In the genomic region with DNA sequence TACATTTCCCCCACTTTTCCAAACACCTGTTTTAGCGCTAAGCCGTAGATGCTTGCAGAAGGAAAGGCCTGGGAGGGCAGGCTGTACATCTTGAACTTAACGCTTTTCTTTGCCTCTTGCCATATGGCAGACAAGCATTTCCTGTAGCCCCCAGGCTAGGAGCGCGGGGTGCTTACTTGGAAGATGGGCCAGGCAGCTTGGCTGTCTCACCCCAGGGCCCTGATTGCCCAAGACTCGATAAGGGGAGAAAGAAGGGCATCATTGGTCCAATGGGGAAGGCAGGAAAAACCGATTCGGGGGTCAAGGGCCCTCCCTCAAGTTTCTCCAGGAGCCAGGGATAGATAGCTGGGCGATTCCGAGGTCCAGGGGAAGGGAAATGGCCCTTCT, we compare ENCODE assay signal across 10 cellular contexts. TPM values are rescaled to one million over a fixed set of nuclear protein-coding genes. Genes with fewer than 3 reads are reported as not detected.
DNase-seq lines count a peak whose midpoint lies in the region; ATAC-seq and TF ChIP-seq lines count a peak whose summit lies in the region.
"Had no signal": no experiment of that assay in that cellular context is flagged by ENCODE, and none has a peak within 500 bp of the region (broad histone marks: within the 10 kb centered on the region; RNA-seq: fewer than 3 reads in every experiment).

No MANE protein-coding gene starts in this region.

- ATAC-seq in CD8-positive, alpha-beta T cell: no peak
- ATAC-seq in omental fat pad (ENCODE audit: low FRiP score): no peak
- ATAC-seq in HG02852 (IDR thresholded peaks at IDR 0.05; ENCODE audit: unreplicated experiment): no peak

- H2AFZ ChIP-seq in neuronal stem cell (ENCODE audit: low read length): no peak overlapping the region

- H2BK15ac ChIP-seq in neuronal stem cell (ENCODE audit: low read length): no peak overlapping the region

- POLR2A ChIA-PET in CD8-positive, alpha-beta T cell (lab: Charles Lee): interaction anchor here (1.0 kb wide), 1 partner anchor 14 kb away, joined by 4 read pairs; no protein-coding TSS in a partner anchor

- WGBS in neuronal stem cell (ENCODE audit: extremely low coverage in 2 of 2, insufficient read length in 2 of 2, insufficient replicate concordance in 1 of 2), 2 donors: no CpG with 5 or more reads among the region's 10 CpGs

- H3K9ac ChIP-seq in neuronal stem cell (ENCODE audit: low read depth, low read length, poor library complexity): no peak overlapping the region

- no peak overlapping the region for H3K14ac ChIP-seq in neuronal stem cell (ENCODE audit: low read length)

- intact Hi-C loops in CD8-positive, alpha-beta T cell (cut with DNase I, micrococcal nuclease): loop anchor here in 1 of 2 experiments (2.0 kb wide), 1 partner anchor 16 kb away; a partner anchor contains a TSS

- H3K27ac ChIP-seq in CD8-positive, alpha-beta T cell (ENCODE audit: low read depth, low read length): no peak overlapping the region
- H3K27ac ChIP-seq in neuronal stem cell (replicated peaks; ENCODE audit: low read length): no peak overlapping the region

- no peaks in the 10 kb centered on the region for H3K79me1 ChIP-seq in neuronal stem cell (ENCODE audit: low read depth, low read length)

- H3K18ac ChIP-seq in neuronal stem cell (ENCODE audit: low read length): no peak overlapping the region

- H3K23ac ChIP-seq in neuronal stem cell (ENCODE audit: low read depth, low read length, poor library complexity): no peak overlapping the region

- peaks cover 64% of the 10 kb centered on the region for H3K27me3 ChIP-seq in CD8-positive, alpha-beta T cell (ENCODE audit: insufficient read depth, low read length)
- H3K27me3 ChIP-seq in neuronal stem cell (ENCODE audit: control insufficient read depth in 3 of 3, insufficient read depth in 3 of 3, low read depth in 1 of 3, low read length in 3 of 3): peaks cover 81 to 99% (median 94%) of the 10 kb centered on the region in 3 experiments

- H2AK5ac ChIP-seq in neuronal stem cell (ENCODE audit: low read depth, low read length): no peak overlapping the region

- H3K27me3 Mint-ChIP-seq in CD8-positive, alpha-beta T cell (ENCODE audit: low read depth): peaks cover 62% of the 10 kb centered on the region

- no peak overlapping the region for H4K8ac ChIP-seq in neuronal stem cell (ENCODE audit: low read depth, low read length)

- H3K9me3 Mint-ChIP-seq in CD8-positive, alpha-beta T cell: no peaks in the 10 kb centered on the region

- H2BK5ac ChIP-seq in neuronal stem cell (ENCODE audit: low read length): no peak overlapping the region

- no peaks in the 10 kb centered on the region for H3K36me3 Mint-ChIP-seq in CD8-positive, alpha-beta T cell

- H3K4ac ChIP-seq in neuronal stem cell (ENCODE audit: low read length): no peak overlapping the region

- H2BK12ac ChIP-seq in neuronal stem cell (ENCODE audit: low read length): no peak overlapping the region

- no peak overlapping the region for H3K27ac Mint-ChIP-seq in CD8-positive, alpha-beta T cell

- H3K9me3 ChIP-seq in CD8-positive, alpha-beta T cell (ENCODE audit: low read length): no peaks in the 10 kb centered on the region
- peaks cover 0 to 16% of the 10 kb centered on the region in 2 donors for H3K9me3 ChIP-seq in neuronal stem cell (replicated peaks in 1 of 2; ENCODE audit: control insufficient read depth in 2 of 2, insufficient read depth in 1 of 2, low read depth in 1 of 2, low read length in 2 of 2)

- in situ Hi-C loops in astrocyte of the spinal cord (cut with HindIII; ENCODE audit: low sequenced_read_pairs): loop anchor here (25.0 kb wide), 1 partner anchor 785 kb away; no protein-coding TSS in a partner anchor

- H3K36me3 ChIP-seq in CD8-positive, alpha-beta T cell (ENCODE audit: insufficient read depth, low read length): no peaks in the 10 kb centered on the region
- H3K36me3 ChIP-seq in neuronal stem cell (replicated peaks in 1 of 2; ENCODE audit: control insufficient read depth in 2 of 2, insufficient read depth in 2 of 2, low read length in 2 of 2): no peaks in the 10 kb centered on the region

- H3K4me3 ChIP-seq in CD8-positive, alpha-beta T cell (ENCODE audit: low read depth, low read length): no peak overlapping the region
- H3K4me3 ChIP-seq in astrocyte of the spinal cord (ENCODE audit: low read depth, low read length) (peak overlapping the region; percentile 23), neuronal stem cell (ENCODE audit: low read length in 2 of 2) (no peak overlapping the region)

- peaks cover 34% of the 10 kb centered on the region for H3K4me1 ChIP-seq in CD8-positive, alpha-beta T cell (ENCODE audit: insufficient read depth, low read length)
- no peaks in the 10 kb centered on the region for H3K4me1 ChIP-seq in neuronal stem cell (ENCODE audit: control insufficient read depth in 2 of 2, insufficient read depth in 1 of 2, low read depth in 1 of 2, low read length in 2 of 2)

- DNase-seq in CD8-positive, alpha-beta T cell: peak in 2 of 7 experiments; percentile 8 to 50
- DNase-seq in HK-2 (ENCODE audit: unreplicated experiment) (peak; percentile 53), astrocyte of the spinal cord (ENCODE audit: low read depth, low spot score) (no peak), omental fat pad (ENCODE audit: low spot score) (peak; percentile 16), HuH-7.5 (ENCODE audit: low spot score) (no peak), neuronal stem cell (ENCODE audit: low spot score) (no peak)
- DNase-seq in stimulated activated naive CD4-positive, alpha-beta T cell treated with Interleukin-2 at 50 U/mL for 16 hours (lab: John Stamatoyannopoulos, UW): no peak
- DNase-seq: hypothalamus, NCI-H2029 had no signal

- H3K4me1 Mint-ChIP-seq in CD8-positive, alpha-beta T cell (ENCODE audit: low read depth): peaks cover 31% of the 10 kb centered on the region

- no peak overlapping the region for H3K4me2 ChIP-seq in neuronal stem cell (ENCODE audit: insufficient read depth, low read length, poor library complexity, severe bottlenecking)

- no peak overlapping the region for H2BK120ac ChIP-seq in neuronal stem cell (ENCODE audit: low read depth, low read length)

- no peak overlapping the region for H4K91ac ChIP-seq in neuronal stem cell (ENCODE audit: low read depth, low read length, poor library complexity)

- TF ChIP-seq CTCF in CD8-positive, alpha-beta T cell (IDR thresholded peaks at IDR 0.05): no peak
- TF ChIP-seq CTCF in astrocyte of the spinal cord (IDR thresholded peaks at IDR 0.05; ENCODE audit: low read depth, low read length) (no peak), omental fat pad (IDR thresholded peaks at IDR 0.05) (no peak)

- H3K4me3 Mint-ChIP-seq in CD8-positive, alpha-beta T cell: peak overlapping the region; percentile 47

- CTCF ChIA-PET in CD8-positive, alpha-beta T cell (lab: Charles Lee): interaction anchor here (0.6 to 1.8 kb wide), 6 partner anchors 10 to 801 kb away, joined by 3 to 9 read pairs (median 4); a partner anchor contains a TSS

RNA-seq across cellular contexts. Expression of a gene that starts 1.7 kb away (rescaled TPM):
- not detected for total RNA-seq in CD8-positive, alpha-beta T cell
- total RNA-seq in omental fat pad: 1 to 10 TPM in 2 of 4 donors, under 1 TPM in 2; 0.56 to 1.9 (median 1.2) TPM
- polyA plus RNA-seq in neuronal stem cell (2013, experiment 1 of 2): not detected
- not detected for polyA plus RNA-seq in neuronal stem cell (2013, experiment 2 of 2)

RNA-seq across cellular contexts. Expression of a gene that starts 7.0 kb away (rescaled TPM):
- total RNA-seq in CD8-positive, alpha-beta T cell: not detected
- total RNA-seq in omental fat pad: 1 to 10 TPM in 2 of 4 donors, under 1 TPM in 1, not detected in 1; 0.19 to 2.4 (median 1.0) TPM
- not detected for polyA plus RNA-seq in neuronal stem cell (2013, experiment 1 of 2)
- polyA plus RNA-seq in neuronal stem cell (2013, experiment 2 of 2): not detected

RNA-seq across cellular contexts. Expression of a gene that starts 12.7 kb away (rescaled TPM):
- total RNA-seq in CD8-positive, alpha-beta T cell: not detected
- total RNA-seq in omental fat pad: not detected
- polyA plus RNA-seq in neuronal stem cell (2013, experiment 1 of 2): not detected
- not detected for polyA plus RNA-seq in neuronal stem cell (2013, experiment 2 of 2)

RNA-seq across cellular contexts. Expression of a gene that starts 15.9 kb away (rescaled TPM):
- total RNA-seq in CD8-positive, alpha-beta T cell: not detected
- 1 to 10 TPM; 4.6 to 6.1 (median 5.3) TPM for total RNA-seq in omental fat pad
- polyA plus RNA-seq in neuronal stem cell (2013, experiment 1 of 2): not detected
- not detected for polyA plus RNA-seq in neuronal stem cell (2013, experiment 2 of 2)

RNA-seq across cellular contexts. Expression of a gene that starts 20.0 kb away (rescaled TPM):
- not detected for total RNA-seq in CD8-positive, alpha-beta T cell
- total RNA-seq in omental fat pad: 10 to 100 TPM in 1 of 4 donors, 1 to 10 TPM in 3; 1.8 to 11.0 (median 4.3) TPM
- not detected for polyA plus RNA-seq in neuronal stem cell (2013, experiment 1 of 2)
- not detected for polyA plus RNA-seq in neuronal stem cell (2013, experiment 2 of 2)

Comparison
In these comparisons a context has a peak if more than half of its experiments do, and no peak if none do; other contexts are left out.
1. DNase-seq: peak in HK-2 (single experiment) and omental fat pad (single experiment); none in astrocyte of the spinal cord (single experiment), HuH-7.5 (single experiment), neuronal stem cell (single experiment) and stimulated activated naive CD4-positive, alpha-beta T cell treated with Interleukin-2 at 50 U/mL for 16 hours (single experiment).